9 cellular contexts compared by ENCODE assay signal in the genomic region with DNA sequence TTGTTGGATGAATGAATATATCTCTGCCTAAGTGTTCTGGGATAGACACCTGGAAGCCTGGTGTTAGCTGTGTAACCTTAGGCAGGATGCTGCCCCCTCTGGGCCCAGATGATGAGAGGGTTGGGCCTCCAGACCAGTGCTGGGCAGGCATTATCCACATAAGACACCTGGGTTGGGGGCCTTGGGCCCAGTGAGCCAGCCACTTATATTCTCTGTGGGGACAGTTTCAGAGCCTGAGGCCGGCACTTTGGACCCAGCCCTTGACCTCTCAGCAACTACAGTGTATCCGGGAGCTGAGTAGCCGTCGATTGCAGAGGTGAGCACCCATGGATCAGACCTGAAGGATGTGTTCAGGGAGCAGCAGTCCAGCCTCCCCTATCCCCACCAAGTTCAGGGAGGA. TPM values are rescaled to one million over a fixed set of nuclear protein-coding genes. Genes with fewer than 3 reads are reported as not detected.
DNase-seq lines count a peak whose midpoint lies in the region; ATAC-seq and TF ChIP-seq lines count a peak whose summit lies in the region.
"Had no signal": no experiment of that assay in that cellular context is flagged by ENCODE, and none has a peak within 500 bp of the region (broad histone marks: within the 10 kb centered on the region; RNA-seq: fewer than 3 reads in every experiment).

No MANE protein-coding gene starts in this region.

- H3K27me3 ChIP-seq in esophagus squamous epithelium: no peaks in the 10 kb centered on the region
- H3K27me3 ChIP-seq: BLaER1, sigmoid colon had no signal

- H3K27ac ChIP-seq in esophagus squamous epithelium: peak overlapping the region in 1 of 4 donors; percentile 9
- H3K27ac ChIP-seq: 22Rv1, BLaER1 had no signal

- H3K4me1 ChIP-seq in esophagus squamous epithelium: peaks cover 9 to 87% (median 43%) of the 10 kb centered on the region in 3 donors

- intact Hi-C loops in activated CD8-positive, alpha-beta T cell treated with anti-CD3 and anti-CD28 coated beads for 36 hours (cut with micrococcal nuclease): no loop called here
- intact Hi-C loops in esophagus squamous epithelium (cut with DNase I): no loop called here

- no peaks in the 10 kb centered on the region for H3K9me3 ChIP-seq in esophagus squamous epithelium
- H3K9me3 ChIP-seq: BLaER1, sigmoid colon had no signal

- peak overlapping the region; percentile 94 for H3K27ac Mint-ChIP-seq in T-helper 1 cell treated with Interleukin-12 subunit alpha and Interleukin-12 subunit beta and Interleukin-4 antibody, amounts not matched to agents 30 μg/mL and 1 μg/mL, for 36 hours
- peak overlapping the region; percentile 93 for H3K27ac Mint-ChIP-seq in activated CD8-positive, alpha-beta T cell treated with anti-CD3 and anti-CD28 coated beads for 36 hours
- peak overlapping the region in 9 of 10 donors; percentile 11 to 98 (median 93) for H3K27ac Mint-ChIP-seq in naive thymus-derived CD8-positive, alpha-beta T cell

- whole genome bisulfite sequencing in esophagus squamous epithelium, 2 donors: no CpG with 5 or more reads among the region's 4 CpGs

- CTCF ChIA-PET in activated CD8-positive, alpha-beta T cell treated with anti-CD3 and anti-CD28 coated beads for 36 hours (lab: Charles Lee): interaction anchor here (1.7 to 14.6 kb wide), 4 partner anchors 18 to 81 kb away, joined by 7 to 769 read pairs (median 148); partner anchors contain the start of genes CISH and MAPKAPK3

- DNase-seq in T-helper 1 cell: no peak
- DNase-seq in activated CD8-positive, alpha-beta T cell treated with anti-CD3 and anti-CD28 coated beads for 36 hours: peak; percentile 43
- DNase-seq in naive thymus-derived CD8-positive, alpha-beta T cell: no peak
- DNase-seq in esophagus squamous epithelium (lab: John Stamatoyannopoulos, UW): no peak

- no peaks in the 10 kb centered on the region for H3K27me3 Mint-ChIP-seq in T-helper 1 cell treated with Interleukin-12 subunit alpha and Interleukin-12 subunit beta and Interleukin-4 antibody, amounts not matched to agents 30 μg/mL and 1 μg/mL, for 36 hours (ENCODE audit: low read depth)
- peaks cover 2% of the 10 kb centered on the region for H3K27me3 Mint-ChIP-seq in activated CD8-positive, alpha-beta T cell treated with anti-CD3 and anti-CD28 coated beads for 36 hours
- H3K27me3 Mint-ChIP-seq in naive thymus-derived CD8-positive, alpha-beta T cell: no peaks in the 10 kb centered on the region

- peaks cover 67% of the 10 kb centered on the region for H3K4me1 Mint-ChIP-seq in T-helper 1 cell treated with Interleukin-12 subunit alpha and Interleukin-12 subunit beta and Interleukin-4 antibody, amounts not matched to agents 30 μg/mL and 1 μg/mL, for 36 hours (ENCODE audit: low read depth)
- H3K4me1 Mint-ChIP-seq in activated CD8-positive, alpha-beta T cell treated with anti-CD3 and anti-CD28 coated beads for 36 hours (ENCODE audit: low read depth): peaks cover 59% of the 10 kb centered on the region
- peaks cover 33 to 90% (median 86%) of the 10 kb centered on the region in 4 donors for H3K4me1 Mint-ChIP-seq in naive thymus-derived CD8-positive, alpha-beta T cell

- no peak for TF ChIP-seq POLR2A in esophagus squamous epithelium (IDR thresholded peaks at IDR 0.05)

- H3K9me3 Mint-ChIP-seq in T-helper 1 cell treated with Interleukin-12 subunit alpha and Interleukin-12 subunit beta and Interleukin-4 antibody, amounts not matched to agents 30 μg/mL and 1 μg/mL, for 36 hours: no peaks in the 10 kb centered on the region
- no peaks in the 10 kb centered on the region for H3K9me3 Mint-ChIP-seq in activated CD8-positive, alpha-beta T cell treated with anti-CD3 and anti-CD28 coated beads for 36 hours
- H3K9me3 Mint-ChIP-seq in naive thymus-derived CD8-positive, alpha-beta T cell: no peaks in the 10 kb centered on the region

- H3K36me3 Mint-ChIP-seq in T-helper 1 cell treated with Interleukin-12 subunit alpha and Interleukin-12 subunit beta and Interleukin-4 antibody, amounts not matched to agents 30 μg/mL and 1 μg/mL, for 36 hours (ENCODE audit: low read depth): peaks cover 33% of the 10 kb centered on the region
- peaks cover 74% of the 10 kb centered on the region for H3K36me3 Mint-ChIP-seq in activated CD8-positive, alpha-beta T cell treated with anti-CD3 and anti-CD28 coated beads for 36 hours (ENCODE audit: low read depth)
- H3K36me3 Mint-ChIP-seq in naive thymus-derived CD8-positive, alpha-beta T cell: peaks cover 0 to 4% (median 0%) of the 10 kb centered on the region in 3 donors

- H3K4me3 ChIP-seq in esophagus squamous epithelium: no peak overlapping the region
- H3K4me3 ChIP-seq: BLaER1, sigmoid colon had no signal

- H3K36me3 ChIP-seq in esophagus squamous epithelium: peaks cover 0 to 17% (median 0%) of the 10 kb centered on the region in 3 donors

- POLR2A ChIA-PET in activated CD8-positive, alpha-beta T cell treated with anti-CD3 and anti-CD28 coated beads for 36 hours (lab: Charles Lee): interaction anchor here (1.2 to 18.9 kb wide), 7 partner anchors 11 to 232 kb away, joined by 4 to 2276 read pairs (median 61); partner anchors contain the start of genes CISH, DOCK3, MAPKAPK3 and RASSF1
- POLR2A ChIA-PET in naive thymus-derived CD8-positive, alpha-beta T cell (lab: Charles Lee): interaction anchor here (0.6 to 18.7 kb wide), 5 partner anchors 18 to 225 kb away, joined by 3 to 623 read pairs (median 141); partner anchors contain the start of genes CISH, CYB561D2, MAPKAPK3 and NPRL2

- no peak for ATAC-seq in activated CD8-positive, alpha-beta T cell treated with anti-CD3 and anti-CD28 coated beads for 36 hours
- ATAC-seq in naive thymus-derived CD8-positive, alpha-beta T cell: no peak
- no peak for ATAC-seq in GM18858 (IDR thresholded peaks at IDR 0.05; ENCODE audit: unreplicated experiment)

- no peak for TF ChIP-seq CTCF in activated CD8-positive, alpha-beta T cell treated with anti-CD3 and anti-CD28 coated beads for 36 hours (IDR thresholded peaks at IDR 0.05)
- no peak for TF ChIP-seq CTCF in esophagus squamous epithelium (IDR thresholded peaks at IDR 0.05)

- H3K4me3 Mint-ChIP-seq in T-helper 1 cell treated with Interleukin-12 subunit alpha and Interleukin-12 subunit beta and Interleukin-4 antibody, amounts not matched to agents 30 μg/mL and 1 μg/mL, for 36 hours: peak overlapping the region; percentile 97
- H3K4me3 Mint-ChIP-seq in activated CD8-positive, alpha-beta T cell treated with anti-CD3 and anti-CD28 coated beads for 36 hours: peak overlapping the region; percentile 91
- H3K4me3 Mint-ChIP-seq in naive thymus-derived CD8-positive, alpha-beta T cell: peak overlapping the region in 4 of 10 donors; percentile 91 to 97 (median 93)

RNA-seq across cellular contexts. Expression of gene HEMK1, which starts 2.2 kb away (rescaled TPM):
- 100 to 1,000 TPM in 1 of 2 experiments, 10 to 100 TPM in 1; 97.1 to 101 TPM for total RNA-seq in activated CD8-positive, alpha-beta T cell treated with anti-CD3 and anti-CD28 coated beads for 36 hours
- 10 to 100 TPM; 65.1 to 67.1 TPM for total RNA-seq in naive thymus-derived CD8-positive, alpha-beta T cell
- polyA plus RNA-seq in naive thymus-derived CD8-positive, alpha-beta T cell: 10 to 100 TPM; 20.2 to 43.1 (median 30.3) TPM
- 10 to 100 TPM in 1 of 4 donors, 1 to 10 TPM in 3; 4.4 to 11.8 (median 4.9) TPM for total RNA-seq in esophagus squamous epithelium

RNA-seq across cellular contexts. Expression of gene C3orf18, which starts 3.9 kb away (rescaled TPM):
- total RNA-seq in activated CD8-positive, alpha-beta T cell treated with anti-CD3 and anti-CD28 coated beads for 36 hours: 10 to 100 TPM; 37.9 to 41.3 TPM
- 10 to 100 TPM; 17.7 to 18.4 TPM for total RNA-seq in naive thymus-derived CD8-positive, alpha-beta T cell
- 10 to 100 TPM; 14.1 to 17.3 (median 14.2) TPM for polyA plus RNA-seq in naive thymus-derived CD8-positive, alpha-beta T cell
- total RNA-seq in esophagus squamous epithelium: 1 to 10 TPM in 2 of 4 donors, under 1 TPM in 2; 0.15 to 3.2 (median 1.2) TPM

RNA-seq across cellular contexts. Expression of gene CISH, which starts 40.1 kb away (rescaled TPM):
- 100 to 1,000 TPM; 307 to 308 TPM for total RNA-seq in activated CD8-positive, alpha-beta T cell treated with anti-CD3 and anti-CD28 coated beads for 36 hours
- 1 to 10 TPM; 8.1 to 8.8 TPM for total RNA-seq in naive thymus-derived CD8-positive, alpha-beta T cell
- 100 to 1,000 TPM in 2 of 3 donors, 10 to 100 TPM in 1; 16.3 to 135 (median 100) TPM for polyA plus RNA-seq in naive thymus-derived CD8-positive, alpha-beta T cell
- 10 to 100 TPM in 1 of 4 donors, 1 to 10 TPM in 3; 3.1 to 11.1 (median 6.8) TPM for total RNA-seq in esophagus squamous epithelium

RNA-seq across cellular contexts. Expression of gene MAPKAPK3, which starts 45.5 kb away (rescaled TPM):
- total RNA-seq in activated CD8-positive, alpha-beta T cell treated with anti-CD3 and anti-CD28 coated beads for 36 hours: 100 to 1,000 TPM; 204 to 205 TPM
- total RNA-seq in naive thymus-derived CD8-positive, alpha-beta T cell: 10 to 100 TPM; 27.5 TPM
- polyA plus RNA-seq in naive thymus-derived CD8-positive, alpha-beta T cell: 10 to 100 TPM; 42.4 to 48.2 (median 48.1) TPM
- total RNA-seq in esophagus squamous epithelium: 10 to 100 TPM; 46.5 to 65.6 (median 52.3) TPM

Comparison
In these comparisons a context has a peak if more than half of its experiments do, and no peak if none do; other contexts are left out.
1. RNA of gene HEMK1, which starts 2.2 kb away (total RNA-seq): 97.1 to 101 TPM in activated CD8-positive, alpha-beta T cell treated with anti-CD3 and anti-CD28 coated beads for 36 hours and 65.1 to 67.1 TPM in naive thymus-derived CD8-positive, alpha-beta T cell; 4.4 to 11.8 TPM in esophagus squamous epithelium; every median in the first group is over 4 times any median in the second.
2. RNA of gene C3orf18, which starts 3.9 kb away (total RNA-seq): 37.9 to 41.3 TPM in activated CD8-positive, alpha-beta T cell treated with anti-CD3 and anti-CD28 coated beads for 36 hours and 17.7 to 18.4 TPM in naive thymus-derived CD8-positive, alpha-beta T cell; 0.15 to 3.2 TPM in esophagus squamous epithelium; every median in the first group is over 4 times any median in the second.
3. RNA of gene CISH, which starts 40.1 kb away (total RNA-seq): 307 to 308 TPM in activated CD8-positive, alpha-beta T cell treated with anti-CD3 and anti-CD28 coated beads for 36 hours; 3.1 to 11.1 TPM in esophagus squamous epithelium and 8.1 to 8.8 TPM in naive thymus-derived CD8-positive, alpha-beta T cell; every median in the first group is over 10 times any median in the second.
4. Peak in every context shown above with its lines, with median percentiles within 50 percentile points of each other: H3K27ac Mint-ChIP-seq.